Comparison of ENCODE assay signal across 14 cellular contexts in genomic region chr9:79630521-79631403, GRCh38. TPM values are rescaled to one million over a fixed set of nuclear protein-coding genes. Genes with fewer than 3 reads are reported as not detected.
DNase-seq lines count a peak whose midpoint lies in the region; ATAC-seq, FAIRE-seq and TF ChIP-seq lines count a peak whose summit lies in the region.
"Had no signal": no experiment of that assay in that cellular context is flagged by ENCODE, and none has a peak within 500 bp of the region (broad histone marks: within the 10 kb centered on the region; RNA-seq: fewer than 3 reads in every experiment).

No MANE protein-coding gene starts in this region.

- ATAC-seq in activated CD8-positive, alpha-beta memory T cell treated with anti-CD3 and anti-CD28 coated beads, Interleukin-2, amount 10 ng/mL, durations not matched to agents 7 days and 5 days = peak; percentile 78
- peak; percentile 81 for ATAC-seq in HG03460 (IDR thresholded peaks at IDR 0.05; ENCODE audit: unreplicated experiment)
- ATAC-seq in stimulated activated memory B cell treated with anti-CD40 and anti-IgM and Interleukin-4, amounts not matched to agents 10 μg/mL and 1 μg/mL and 100 μg/mL, for 72 hours = peak; percentile 57
- ATAC-seq: left cardiac atrium, upper lobe of right lung had no signal

- H3K9me3 Mint-ChIP-seq in activated CD8-positive, alpha-beta memory T cell treated with anti-CD3 and anti-CD28 coated beads, Interleukin-2, amount 10 ng/mL, durations not matched to agents 7 days and 5 days (ENCODE audit: low read depth) = no peaks in the 10 kb centered on the region
- no peaks in the 10 kb centered on the region for H3K9me3 Mint-ChIP-seq in stimulated activated memory B cell treated with anti-CD40 and anti-IgM and Interleukin-4, amounts not matched to agents 10 μg/mL and 1 μg/mL and 100 μg/mL, for 72 hours
- H3K9me3 Mint-ChIP-seq: IgD-negative memory B cell had no signal

- TF ChIP-seq POLR2A in H54 (IDR thresholded peaks at IDR 0.05; ENCODE audit: low read depth, low read length) = no peak

- H3K27me3 Mint-ChIP-seq in activated CD8-positive, alpha-beta memory T cell treated with anti-CD3 and anti-CD28 coated beads, Interleukin-2, amount 10 ng/mL, durations not matched to agents 7 days and 5 days = no peaks in the 10 kb centered on the region
- H3K27me3 Mint-ChIP-seq in stimulated activated memory B cell treated with anti-CD40 and anti-IgM and Interleukin-4, amounts not matched to agents 10 μg/mL and 1 μg/mL and 100 μg/mL, for 72 hours = no peaks in the 10 kb centered on the region
- H3K27me3 Mint-ChIP-seq: IgD-negative memory B cell, progenitor cell of endocrine pancreas had no signal

- no peak for DNase-seq in activated CD8-positive, alpha-beta memory T cell treated with anti-CD3 and anti-CD28 coated beads, Interleukin-2, amount 10 ng/mL, durations not matched to agents 7 days and 5 days
- DNase-seq in activated CD8-positive, alpha-beta memory T cell treated with anti-CD3 and anti-CD28 coated beads, Interleukin-2, amount 50 U/mL, for 48 hours = no peak
- DNase-seq in H54 (ENCODE audit: insufficient read length, low spot score) (no peak), NCI-H526 (lab: John Stamatoyannopoulos, UW) (no peak), NCI-H2171 (lab: John Stamatoyannopoulos, UW) (no peak)
- DNase-seq in NK-92 treated with Interleukin-12 subunit alpha and Interleukin-12 subunit beta, amount 100 ng/mL, for 24 hours (lab: John Stamatoyannopoulos, UW) = no peak
- DNase-seq: caudate nucleus, left cardiac atrium, NCI-H510A treated with DMSO at 0.1 percent for 48 hours, upper lobe of right lung had no signal

- CTCF ChIA-PET in activated CD8-positive, alpha-beta memory T cell treated with anti-CD3 and anti-CD28 coated beads, Interleukin-2, amount 10 ng/mL, durations not matched to agents 7 days and 5 days (lab: Charles Lee) = no interaction called here

- peak; percentile 71 for FAIRE-seq in H54 (lab: Jason Lieb, UNC)

- peaks cover 53% of the 10 kb centered on the region for H3K4me1 Mint-ChIP-seq in activated CD8-positive, alpha-beta memory T cell treated with anti-CD3 and anti-CD28 coated beads, Interleukin-2, amount 10 ng/mL, durations not matched to agents 7 days and 5 days
- peaks cover 65% of the 10 kb centered on the region for H3K4me1 Mint-ChIP-seq in stimulated activated memory B cell treated with anti-CD40 and anti-IgM and Interleukin-4, amounts not matched to agents 10 μg/mL and 1 μg/mL and 100 μg/mL, for 72 hours

- peak overlapping the region; percentile 63 for H3K27ac Mint-ChIP-seq in activated CD8-positive, alpha-beta memory T cell treated with anti-CD3 and anti-CD28 coated beads, Interleukin-2, amount 10 ng/mL, durations not matched to agents 7 days and 5 days
- H3K27ac Mint-ChIP-seq in stimulated activated memory B cell treated with anti-CD40 and anti-IgM and Interleukin-4, amounts not matched to agents 10 μg/mL and 1 μg/mL and 100 μg/mL, for 72 hours = no peak overlapping the region
- H3K27ac Mint-ChIP-seq: IgD-negative memory B cell, progenitor cell of endocrine pancreas had no signal

- peak overlapping the region; percentile 18 for H3K4me3 Mint-ChIP-seq in activated CD8-positive, alpha-beta memory T cell treated with anti-CD3 and anti-CD28 coated beads, Interleukin-2, amount 10 ng/mL, durations not matched to agents 7 days and 5 days
- H3K4me3 Mint-ChIP-seq in stimulated activated memory B cell treated with anti-CD40 and anti-IgM and Interleukin-4, amounts not matched to agents 10 μg/mL and 1 μg/mL and 100 μg/mL, for 72 hours = no peak overlapping the region

- H3K36me3 Mint-ChIP-seq in activated CD8-positive, alpha-beta memory T cell treated with anti-CD3 and anti-CD28 coated beads, Interleukin-2, amount 10 ng/mL, durations not matched to agents 7 days and 5 days = peaks cover 22% of the 10 kb centered on the region
- H3K36me3 Mint-ChIP-seq in stimulated activated memory B cell treated with anti-CD40 and anti-IgM and Interleukin-4, amounts not matched to agents 10 μg/mL and 1 μg/mL and 100 μg/mL, for 72 hours = peaks cover 44% of the 10 kb centered on the region

RNA-seq across cellular contexts. Expression of gene TLE4, which starts 59.0 kb away (rescaled TPM):
- 10 to 100 TPM; 41.2 to 45.8 TPM for total RNA-seq in activated CD8-positive, alpha-beta memory T cell treated with anti-CD3 and anti-CD28 coated beads, Interleukin-2, amount 10 ng/mL, durations not matched to agents 7 days and 5 days
